In the genomic region with DNA sequence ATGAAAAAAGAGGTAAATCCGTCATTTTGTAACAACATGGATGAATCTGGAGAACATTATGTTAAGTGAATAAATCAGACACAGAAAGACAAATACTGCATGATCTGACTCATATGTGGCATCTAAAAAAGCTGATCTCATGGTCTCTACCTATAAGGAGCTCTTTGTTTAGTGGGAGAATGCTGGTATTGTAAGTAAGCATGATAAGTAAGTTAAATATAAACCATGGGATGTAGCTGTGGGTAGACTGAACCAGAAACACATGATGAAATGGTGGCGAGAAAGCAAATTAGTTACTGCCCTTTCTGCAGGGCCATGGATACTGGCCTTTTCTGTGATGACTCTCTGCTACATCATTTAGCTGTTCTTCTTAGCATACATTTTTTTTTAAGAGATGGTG, we compare ENCODE assay signal across 24 cellular contexts.
A peak's percentile ranks its signal among the peaks of the same experiment; 100 is the strongest.
DNase-seq lines count a peak whose midpoint lies in the region; ATAC-seq and TF ChIP-seq lines count a peak whose summit lies in the region.
"Had no signal": no experiment of that assay in that cellular context is flagged by ENCODE, and none has a peak within 500 bp of the region (broad histone marks: within the 10 kb centered on the region; RNA-seq: fewer than 3 reads in every experiment).

No MANE protein-coding gene starts in this region.

- WGBS in H9 (ENCODE audit: extremely low coverage, insufficient read length, low lambda C conversion rate): no CpG with 5 or more reads among the region's 2 CpGs

- H3K23me2 ChIP-seq in H9 (ENCODE audit: insufficient read length, low read depth, low read length, poor library complexity, severe bottlenecking): no peaks in the 10 kb centered on the region

- no peak overlapping the region for H4K5ac ChIP-seq in H9 (ENCODE audit: insufficient read length, low read depth, low read length)

- ATAC-seq in PC-3 (peak; percentile 82), left colon (peak; percentile 66), esophagus mucosa (no peak)
- no peak for ATAC-seq in activated naive CD4-positive, alpha-beta T cell treated with anti-CD3 and anti-CD28 coated beads, Interleukin-2, amount 50 U/mL, for 72 hours
- ATAC-seq: activated T-helper 17 cell treated with anti-CD3 and anti-CD28 coated beads, Interleukin-2, amount 50 U/mL, for 72 hours; effector memory CD8-positive, alpha-beta T cell; left lobe of liver; stimulated activated naive B cell treated with anti-CD40 and anti-IgM and Interleukin-4, amounts not matched to agents 10 μg/mL and 1 μg/mL and 100 μg/mL, for 72 hours had no signal

- no peak overlapping the region for H3K4me3 ChIP-seq in PC-3 (ENCODE audit: low read length)
- H3K4me3 ChIP-seq: BLaER1 treated with 17β-estradiol and CSF1 and Interleukin-3, amounts not matched to agents 10 nM and 100 nM; thoracic aorta had no signal

- H3K23ac ChIP-seq in H9 (ENCODE audit: insufficient read length, low read depth, low read length): no peak overlapping the region

- intact Hi-C loops in PC-3 (cut with micrococcal nuclease): loop anchor here (10.0 kb wide), 1 partner anchor 151 kb away; no protein-coding TSS in a partner anchor
- intact Hi-C loops in left colon (cut with DNase I, micrococcal nuclease): no loop called here

- POLR2A ChIA-PET in PC-3 (lab: Charles Lee; ENCODE audit: unreplicated experiment): interaction anchor here (0.6 kb wide), 2 partner anchors 39 to 95 kb away, joined by 3 read pairs; no protein-coding TSS in a partner anchor

- H3K9ac ChIP-seq in PC-3 (ENCODE audit: low read length): peak overlapping the region; percentile 51
- H3K9ac ChIP-seq in H9 (ENCODE audit: extremely low read depth, insufficient read length, low read length): no peak overlapping the region
- H3K9ac ChIP-seq: BLaER1 treated with 17β-estradiol and CSF1 and Interleukin-3, amounts not matched to agents 10 nM and 100 nM had no signal

- no peak overlapping the region for H4K91ac ChIP-seq in H9 (ENCODE audit: insufficient read length, low read depth, low read length)

- H3K27ac ChIP-seq in PC-3 (ENCODE audit: low read length) (peak overlapping the region; percentile 93), epithelial cell of prostate (peak overlapping the region; percentile 43), H9 (ENCODE audit: insufficient read length, low read depth, low read length) (no peak overlapping the region)
- H3K27ac ChIP-seq: BLaER1 treated with 17β-estradiol and CSF1 and Interleukin-3, amounts not matched to agents 10 nM and 100 nM; brain microvascular endothelial cell; thoracic aorta had no signal

- no peak overlapping the region for H3K18ac ChIP-seq in H9 (ENCODE audit: insufficient read length, low read depth, low read length)

- H3K79me2 ChIP-seq in PC-3 (ENCODE audit: low read length): no peaks in the 10 kb centered on the region
- no peaks in the 10 kb centered on the region for H3K79me2 ChIP-seq in H9 (ENCODE audit: insufficient read depth, low read length)

- no peaks in the 10 kb centered on the region for H3K9me2 ChIP-seq in PC-3 (replicated peaks; ENCODE audit: low read length)

- no peaks in the 10 kb centered on the region for H3F3A ChIP-seq in PC-3 (ENCODE audit: low read length, unreplicated experiment)

- H3K27ac Mint-ChIP-seq in H9: no peak overlapping the region
- H3K27ac Mint-ChIP-seq in activated naive CD4-positive, alpha-beta T cell treated with anti-CD3 and anti-CD28 coated beads, Interleukin-2, amount 50 U/mL, for 72 hours: no peak overlapping the region
- H3K27ac Mint-ChIP-seq: activated naive CD8-positive, alpha-beta T cell treated with anti-CD3 and anti-CD28 coated beads, Interleukin-2, amount 10 ng/mL, durations not matched to agents 7 days and 5 days; activated T-helper 17 cell treated with anti-CD3 and anti-CD28 coated beads, Interleukin-2, amount 50 U/mL, for 72 hours; effector memory CD8-positive, alpha-beta T cell; mesothelial cell of epicardium; stimulated activated naive B cell treated with anti-CD40 and anti-IgM and Interleukin-4, amounts not matched to agents 10 μg/mL and 1 μg/mL and 100 μg/mL, for 72 hours had no signal

- H2BK120ac ChIP-seq in H9 (ENCODE audit: low read depth, low read length, poor library complexity, severe bottlenecking): no peak overlapping the region

- H3K4me1 Mint-ChIP-seq in H9: 0 out of 4 replicates have a peak, but pooled peaks cover 0 to 2% of the 10 kb centered on the region in 2 experiments
- H3K4me1 Mint-ChIP-seq: activated naive CD8-positive, alpha-beta T cell treated with anti-CD3 and anti-CD28 coated beads, Interleukin-2, amount 10 ng/mL, durations not matched to agents 7 days and 5 days; activated T-helper 17 cell treated with anti-CD3 and anti-CD28 coated beads, Interleukin-2, amount 50 U/mL, for 72 hours; nephron; stimulated activated naive B cell treated with anti-CD40 and anti-IgM and Interleukin-4, amounts not matched to agents 10 μg/mL and 1 μg/mL and 100 μg/mL, for 72 hours had no signal

- H3K9me3 ChIP-seq in PC-3 (ENCODE audit: low read length): no peaks in the 10 kb centered on the region
- H3K9me3 ChIP-seq in H9 (ENCODE audit: control insufficient read depth, low read depth, low read length): no peaks in the 10 kb centered on the region

- H3K36me3 Mint-ChIP-seq in H9 (ENCODE audit: insufficient read depth in 1 of 3, low read depth in 3 of 3): no peaks in the 10 kb centered on the region
- H3K36me3 Mint-ChIP-seq in activated naive CD4-positive, alpha-beta T cell treated with anti-CD3 and anti-CD28 coated beads, Interleukin-2, amount 50 U/mL, for 72 hours: peaks cover 0 to 7% of the 10 kb centered on the region in 2 donors
- H3K36me3 Mint-ChIP-seq: activated naive CD8-positive, alpha-beta T cell treated with anti-CD3 and anti-CD28 coated beads, Interleukin-2, amount 10 ng/mL, durations not matched to agents 7 days and 5 days; stimulated activated naive B cell treated with anti-CD40 and anti-IgM and Interleukin-4, amounts not matched to agents 10 μg/mL and 1 μg/mL and 100 μg/mL, for 72 hours had no signal

- no peak overlapping the region for H3K56ac ChIP-seq in H9 (ENCODE audit: insufficient read length, low read depth, low read length)

- no peaks in the 10 kb centered on the region for H3K36me3 ChIP-seq in PC-3 (ENCODE audit: low read depth, low read length)
- H3K36me3 ChIP-seq: BLaER1 treated with 17β-estradiol and CSF1 and Interleukin-3, amounts not matched to agents 10 nM and 100 nM; brain microvascular endothelial cell; thoracic aorta had no signal

- DNase-seq in Caki2 (ENCODE audit: low read depth) (peak; percentile 53), PC-3 (peak; percentile 63), epithelial cell of prostate (ENCODE audit: low read depth, low spot score) (peak; percentile 75), left colon (no peak), GF-D8 (lab: John Stamatoyannopoulos, UW) (no peak), H9 (no peak)
- no peak for DNase-seq in activated naive CD4-positive, alpha-beta T cell treated with anti-CD3 and anti-CD28 coated beads, Interleukin-2, amount 50 U/mL, for 72 hours (ENCODE audit: low spot score in 2 of 2)
- DNase-seq: activated CD4-positive, alpha-beta T cell treated with anti-CD3 and anti-CD28 coated beads for 4 hours; activated naive CD8-positive, alpha-beta T cell treated with anti-CD3 and anti-CD28 coated beads, Interleukin-2, amount 10 ng/mL, durations not matched to agents 7 days and 5 days; brain microvascular endothelial cell; effector memory CD8-positive, alpha-beta T cell; KBM-7; NCI-H187 treated with DMSO at 0.1 percent for 48 hours; RPMI8226; stimulated activated CD4-positive, alpha-beta T cell treated with anti-CD3 and anti-CD28 coated beads, Interleukin-2, amount 100 ng/mL, for 24 hours; stimulated activated naive B cell treated with anti-CD40 and anti-IgM and Interleukin-4, amounts not matched to agents 10 μg/mL and 1 μg/mL and 100 μg/mL, for 72 hours; SW 1271 had no signal

- H2AFZ ChIP-seq in PC-3 (ENCODE audit: low read length): peak overlapping the region; percentile 26; the same call in 1 of the 2 replicates
- H2AFZ ChIP-seq in H9 (ENCODE audit: low read length): no peak overlapping the region

- CTCF ChIA-PET in PC-3 (lab: Charles Lee): no interaction called here

- H3K79me1 ChIP-seq in H9 (ENCODE audit: insufficient read depth, low read depth, low read length, poor library complexity, severe bottlenecking): no peaks in the 10 kb centered on the region

- H4K8ac ChIP-seq in H9 (replicated peaks; ENCODE audit: insufficient read length, low read depth, low read length): no peak overlapping the region

- peak overlapping the region; percentile 33 for H3K4me2 ChIP-seq in PC-3 (ENCODE audit: low read length)
- H3K4me2 ChIP-seq in H9 (ENCODE audit: insufficient read depth, insufficient read length, low read length): no peak overlapping the region

- H3K4me3 Mint-ChIP-seq in H9: no peak overlapping the region
- H3K4me3 Mint-ChIP-seq: activated naive CD8-positive, alpha-beta T cell treated with anti-CD3 and anti-CD28 coated beads, Interleukin-2, amount 10 ng/mL, durations not matched to agents 7 days and 5 days; activated T-helper 17 cell treated with anti-CD3 and anti-CD28 coated beads, Interleukin-2, amount 50 U/mL, for 72 hours; effector memory CD8-positive, alpha-beta T cell; mesothelial cell of epicardium; nephron; stimulated activated naive B cell treated with anti-CD40 and anti-IgM and Interleukin-4, amounts not matched to agents 10 μg/mL and 1 μg/mL and 100 μg/mL, for 72 hours had no signal

- no peak overlapping the region for H3T11ph ChIP-seq in H9 (ENCODE audit: low read length)

- H3K4me1 ChIP-seq in PC-3 (ENCODE audit: insufficient read depth, low read length) (peaks cover 39% of the 10 kb centered on the region), H9 (ENCODE audit: insufficient read depth, low read length) (no peaks in the 10 kb centered on the region)

- no peaks in the 10 kb centered on the region for H3K27me3 ChIP-seq in PC-3 (ENCODE audit: low read length)
- no peaks in the 10 kb centered on the region for H3K27me3 ChIP-seq in H9 (ENCODE audit: insufficient read depth, low read length)
- H3K27me3 ChIP-seq: BLaER1 treated with 17β-estradiol and CSF1 and Interleukin-3, amounts not matched to agents 10 nM and 100 nM; brain microvascular endothelial cell had no signal

- TF ChIP-seq CTCF in PC-3 (conservative IDR thresholded peaks at IDR 0.05; ENCODE audit: low read depth, low read length) (no peak), H9 (conservative IDR thresholded peaks at IDR 0.05) (no peak)

- H3K4ac ChIP-seq in H9 (ENCODE audit: low read depth, low read length): no peak overlapping the region

- peaks cover 0 to 2% of the 10 kb centered on the region in 2 experiments; a peak in 3 of 5 replicates for H3K9me3 Mint-ChIP-seq in H9
- peaks cover 5 to 6% of the 10 kb centered on the region in 2 donors for H3K9me3 Mint-ChIP-seq in activated naive CD4-positive, alpha-beta T cell treated with anti-CD3 and anti-CD28 coated beads, Interleukin-2, amount 50 U/mL, for 72 hours

- in situ Hi-C loops in Caki2 (cut with HindIII; ENCODE audit: low pct_unique_long_range_greater_than_20kb, low sequenced_read_pairs): no loop called here

- H3K14ac ChIP-seq in H9 (ENCODE audit: insufficient read depth, low read length): no peak overlapping the region

- no peak overlapping the region for H2BK20ac ChIP-seq in H9 (ENCODE audit: low read depth, low read length, poor library complexity, severe bottlenecking)

- H2BK15ac ChIP-seq in H9 (ENCODE audit: low read depth, low read length): no peak overlapping the region

- BruUV-seq in PC-3 (replicated peaks; lab: Mats Ljungman, UMichigan): no TSS peak

- no peaks in the 10 kb centered on the region for H4K20me1 ChIP-seq in PC-3 (ENCODE audit: low read length)
- H4K20me1 ChIP-seq in H9 (ENCODE audit: control insufficient read depth, insufficient read depth, insufficient read length): no peaks in the 10 kb centered on the region
- H4K20me1 ChIP-seq: BLaER1 treated with 17β-estradiol and CSF1 and Interleukin-3, amounts not matched to agents 10 nM and 100 nM had no signal

- no peak overlapping the region for H2BK12ac ChIP-seq in H9 (ENCODE audit: insufficient read length, low read depth, low read length)

- H2BK5ac ChIP-seq in H9 (ENCODE audit: insufficient read length, low read length): no peak overlapping the region

- H2AK5ac ChIP-seq in H9 (ENCODE audit: insufficient read length, low read length): no peak overlapping the region

- H3K27me3 Mint-ChIP-seq in H9 (ENCODE audit: low read depth): peaks cover 6% of the 10 kb centered on the region

Comparison
In these comparisons a context has a peak if more than half of its experiments do, and no peak if none do; other contexts are left out.
1. DNase-seq: peak in Caki2 (single experiment), PC-3 (single experiment) and epithelial cell of prostate (single experiment); none in left colon (0 of 2), GF-D8 (single experiment), H9 (single experiment) and activated naive CD4-positive, alpha-beta T cell treated with anti-CD3 and anti-CD28 coated beads, Interleukin-2, amount 50 U/mL, for 72 hours (0 of 2).
2. ATAC-seq: peak in PC-3 (single experiment) and left colon (single experiment); none in esophagus mucosa (single experiment) and activated naive CD4-positive, alpha-beta T cell treated with anti-CD3 and anti-CD28 coated beads, Interleukin-2, amount 50 U/mL, for 72 hours (0 of 2).